26 cellular contexts compared by ENCODE assay signal in genomic region chr4:181427076-181427475, GRCh38.
DNase-seq lines count a peak whose midpoint lies in the region; ATAC-seq, FAIRE-seq and TF ChIP-seq lines count a peak whose summit lies in the region.
"Had no signal": no experiment of that assay in that cellular context is flagged by ENCODE, and none has a peak within 500 bp of the region (broad histone marks: within the 10 kb centered on the region; RNA-seq: fewer than 3 reads in every experiment).

No MANE protein-coding gene starts in this region.

- no peaks in the 10 kb centered on the region for H3K9me3 ChIP-seq in HepG2 (ENCODE audit: low read length)
- no peaks in the 10 kb centered on the region for H3K9me3 ChIP-seq in right lobe of liver
- H3K9me3 ChIP-seq in trophoblast cell (ENCODE audit: insufficient read depth, low read depth, low read length), result no peaks in the 10 kb centered on the region
- H3K9me3 ChIP-seq: BE2C; BLaER1 treated with 17β-estradiol and CSF1 and Interleukin-3, amounts not matched to agents 10 nM and 100 nM had no signal

- H4K8ac ChIP-seq in trophoblast cell (ENCODE audit: low read depth, low read length), result no peak overlapping the region

- no peaks in the 10 kb centered on the region for H3K36me3 ChIP-seq in HepG2 (replicated peaks in 1 of 2; ENCODE audit: control insufficient read depth in 1 of 2, insufficient read depth in 2 of 2, low read length in 2 of 2)
- no peaks in the 10 kb centered on the region for H3K36me3 ChIP-seq in right lobe of liver
- no peaks in the 10 kb centered on the region for H3K36me3 ChIP-seq in trophoblast cell (ENCODE audit: control insufficient read depth in 1 of 2, insufficient read depth in 2 of 2, low read length in 2 of 2)
- H3K36me3 ChIP-seq: BE2C; BLaER1 treated with 17β-estradiol and CSF1 and Interleukin-3, amounts not matched to agents 10 nM and 100 nM had no signal

- H2AK5ac ChIP-seq in trophoblast cell (ENCODE audit: low read length), result no peak overlapping the region

- H4K20me1 ChIP-seq in HepG2 (ENCODE audit: insufficient read depth, low read length), result no peaks in the 10 kb centered on the region
- H4K20me1 ChIP-seq: BLaER1 treated with 17β-estradiol and CSF1 and Interleukin-3, amounts not matched to agents 10 nM and 100 nM had no signal

- no peak for TF ChIP-seq EP300 in HepG2 (IDR thresholded peaks at IDR 0.05; ENCODE audit: low read depth in 2 of 2, low read length in 2 of 2)
- TF ChIP-seq EP300 in HepG2 (CRISPR knock-in tag; IDR thresholded peaks at IDR 0.05; ENCODE audit: borderline replicate concordance), result no peak

- H3K27ac ChIP-seq in HepG2 (ENCODE audit: extremely low read length, insufficient read depth, low read length) (no peak overlapping the region), right lobe of liver (no peak overlapping the region), trophoblast cell (ENCODE audit: low read depth, low read length) (no peak overlapping the region)
- H3K27ac ChIP-seq: 22Rv1; BLaER1 treated with 17β-estradiol and CSF1 and Interleukin-3, amounts not matched to agents 10 nM and 100 nM; GM23248 had no signal

- H3K4me2 ChIP-seq in HepG2 (ENCODE audit: low read depth, low read length), result no peak overlapping the region
- no peak overlapping the region for H3K4me2 ChIP-seq in trophoblast cell (ENCODE audit: low read length)
- H3K4me2 ChIP-seq: BLaER1 treated with 17β-estradiol and CSF1 and Interleukin-3, amounts not matched to agents 10 nM and 100 nM had no signal

- H2AFZ ChIP-seq in HepG2 (ENCODE audit: low read length) (no peak overlapping the region), trophoblast cell (ENCODE audit: insufficient read depth, low read length, poor library complexity) (no peak overlapping the region)
- H2AFZ ChIP-seq: GM23248 had no signal

- in situ Hi-C loops in HepG2 (cut with HindIII; ENCODE audit: extremely low pct_ligation_motif_present, low pct_unique_long_range_greater_than_20kb), result no loop called here

- no peak overlapping the region for H3K4ac ChIP-seq in trophoblast cell (ENCODE audit: low read depth, low read length)

- no peaks in the 10 kb centered on the region for H3K79me2 ChIP-seq in HepG2 (ENCODE audit: insufficient read depth, low read length)
- no peaks in the 10 kb centered on the region for H3K79me2 ChIP-seq in trophoblast cell (ENCODE audit: control insufficient read depth, insufficient read depth, low read length, poor library complexity)

- H2BK5ac ChIP-seq in trophoblast cell (ENCODE audit: low read depth, low read length, poor library complexity), result no peak overlapping the region

- H3K9ac ChIP-seq in HepG2 (ENCODE audit: insufficient read depth, low read depth, low read length), result no peak overlapping the region
- no peak overlapping the region for H3K9ac ChIP-seq in trophoblast cell (ENCODE audit: low read length)
- H3K9ac ChIP-seq: BLaER1 treated with 17β-estradiol and CSF1 and Interleukin-3, amounts not matched to agents 10 nM and 100 nM; GM23248 had no signal

- H4K91ac ChIP-seq in trophoblast cell (ENCODE audit: low read depth, low read length), result no peak overlapping the region

- H4K12ac ChIP-seq in trophoblast cell (ENCODE audit: low read depth, low read length), result no peak overlapping the region

- CTCF ChIA-PET in HepG2 (lab: Yijun Ruan, JAX; ENCODE audit: low intra/inter-chr PET ratio, low total read pairs), result no interaction called here

- no peak overlapping the region for H3K18ac ChIP-seq in trophoblast cell (ENCODE audit: low read length)

- no peak for FAIRE-seq in HepG2 (lab: Jason Lieb, UNC)
- FAIRE-seq: A204.1, D721Med, GM12878, GM19239, H1 had no signal

- TF ChIP-seq CTCF in HepG2 (CRISPR knock-in tag; IDR thresholded peaks at IDR 0.05) (no peak), right lobe of liver (IDR thresholded peaks at IDR 0.05) (no peak)

- DNase-seq in HepG2 (ENCODE audit: low spot score), result no peak
- no peak for DNase-seq in right lobe of liver
- DNase-seq in amniotic stem cell (lab: John Stamatoyannopoulos, UW), result peak; percentile 4
- peak; percentile 39 for DNase-seq in foreskin melanocyte
- peak; percentile 19 to 76 for DNase-seq in trophoblast cell
- DNase-seq in putamen (ENCODE audit: low spot score), result no peak
- no peak for DNase-seq in inferior parietal cortex (ENCODE audit: extremely low spot score)
- no peak for DNase-seq in activated CD4-positive, CD25-positive, alpha-beta regulatory T cell (lab: John Stamatoyannopoulos, UW)
- DNase-seq: AML-193; BE2C; CD4-positive, alpha-beta T cell; CD8-positive, alpha-beta memory T cell; DMS 273 treated with DMSO at 0.1 percent for 48 hours; DMS79; EL; GDM1; GM23248; H7; HCEC 1CT had no signal

- WGBS in HepG2 (ENCODE audit: low lambda C conversion rate), result 58% methylated on average over 3 of the region's 3 CpGs
- 58% methylated on average over 3 of the region's 3 CpGs for WGBS in right lobe of liver (ENCODE audit: insufficient coverage, low coverage, low lambda C conversion rate, missing lambda C conversion rate)
- no CpG with 5 or more reads among the region's 3 CpGs for WGBS in trophoblast cell (ENCODE audit: extremely low coverage, insufficient coverage, insufficient read length)

- H3K27me3 ChIP-seq in HepG2 (ENCODE audit: control insufficient read depth in 1 of 2, insufficient read depth in 2 of 2, low read length in 2 of 2) (no peaks in the 10 kb centered on the region), right lobe of liver (no peaks in the 10 kb centered on the region), trophoblast cell (ENCODE audit: insufficient read depth, low read length) (no peaks in the 10 kb centered on the region)
- H3K27me3 ChIP-seq: BE2C; BLaER1 treated with 17β-estradiol and CSF1 and Interleukin-3, amounts not matched to agents 10 nM and 100 nM had no signal

- no peak overlapping the region for H3K23ac ChIP-seq in trophoblast cell (ENCODE audit: low read length)

- POLR2A ChIA-PET in HepG2 (lab: Yijun Ruan, JAX), result no interaction called here

- TF ChIP-seq POLR2A in HepG2 (IDR thresholded peaks at IDR 0.05; ENCODE audit: insufficient read depth in 1 of 2, low read depth in 2 of 2, low read length in 2 of 2) (no peak), right lobe of liver (IDR thresholded peaks at IDR 0.05) (no peak)

- no peak overlapping the region for H2BK12ac ChIP-seq in trophoblast cell (ENCODE audit: low read length)

- H3K79me1 ChIP-seq in trophoblast cell (ENCODE audit: low read length), result no peaks in the 10 kb centered on the region

- no peak for TF ChIP-seq RAD21 in HepG2 (CRISPR knock-in tag; IDR thresholded peaks at IDR 0.05)

- no peak overlapping the region for H3K4me3 ChIP-seq in HepG2 (replicated peaks in 1 of 3; ENCODE audit: insufficient read depth in 1 of 3, low read depth in 2 of 3, low read length in 3 of 3)
- no peak overlapping the region for H3K4me3 ChIP-seq in right lobe of liver
- no peak overlapping the region for H3K4me3 ChIP-seq in trophoblast cell (ENCODE audit: low read depth, low read length)
- H3K4me3 ChIP-seq: BLaER1 treated with 17β-estradiol and CSF1 and Interleukin-3, amounts not matched to agents 10 nM and 100 nM; GM12878; GM23248 had no signal

- no peak overlapping the region for H2BK120ac ChIP-seq in trophoblast cell (ENCODE audit: insufficient read depth, low read length, poor library complexity)

- no peak overlapping the region for H3K14ac ChIP-seq in trophoblast cell (ENCODE audit: low read length)

- no peak for ATAC-seq in HepG2
- ATAC-seq in right lobe of liver, result no peak
- ATAC-seq: GM12878 had no signal

- intact Hi-C loops in HepG2 (cut with micrococcal nuclease; ENCODE audit: unreplicated experiment) (no loop called here), right lobe of liver (cut with DNase I) (no loop called here)

- H3K4me1 ChIP-seq in HepG2 (ENCODE audit: insufficient read depth, low read length), result no peaks in the 10 kb centered on the region
- no peaks in the 10 kb centered on the region for H3K4me1 ChIP-seq in right lobe of liver
- no peaks in the 10 kb centered on the region for H3K4me1 ChIP-seq in trophoblast cell (ENCODE audit: control insufficient read depth in 1 of 2, insufficient read depth in 2 of 2, low read length in 2 of 2)
- H3K4me1 ChIP-seq: BLaER1 treated with 17β-estradiol and CSF1 and Interleukin-3, amounts not matched to agents 10 nM and 100 nM had no signal

- no TSS peak for BruUV-seq in HepG2 (replicated peaks; lab: Mats Ljungman, UMichigan)

TF ChIP-seq in HepG2, 621 proteins besides CTCF, POLR2A, EP300 and RAD21:
- no peak for TF ChIP-seq RXRB (CRISPR knock-in tag; IDR thresholded peaks at IDR 0.05; ENCODE audit: borderline replicate concordance)
- no peak for TF ChIP-seq ZNF691 (CRISPR knock-in tag; IDR thresholded peaks at IDR 0.05; ENCODE audit: borderline replicate concordance, low read depth)
- TF ChIP-seq ERF (CRISPR knock-in tag; IDR thresholded peaks at IDR 0.05), result no peak
- TF ChIP-seq CREB1 (IDR thresholded peaks at IDR 0.05), result 0 out of 2 replicates have a peak, but pooled peaks have one; percentile 11
- TF ChIP-seq CREB1 (CRISPR knock-in tag; IDR thresholded peaks at IDR 0.05), result no peak

Comparison
In these comparisons a context has a peak if more than half of its experiments do, and no peak if none do; other contexts are left out.
1. DNase-seq: peak in amniotic stem cell (single experiment), foreskin melanocyte (single experiment) and trophoblast cell (2 of 2); none in HepG2 (single experiment), right lobe of liver (0 of 3), putamen (single experiment), inferior parietal cortex (single experiment) and activated CD4-positive, CD25-positive, alpha-beta regulatory T cell (0 of 4).